Comparison of ENCODE assay signal across 1 cellular context in the genomic region with DNA sequence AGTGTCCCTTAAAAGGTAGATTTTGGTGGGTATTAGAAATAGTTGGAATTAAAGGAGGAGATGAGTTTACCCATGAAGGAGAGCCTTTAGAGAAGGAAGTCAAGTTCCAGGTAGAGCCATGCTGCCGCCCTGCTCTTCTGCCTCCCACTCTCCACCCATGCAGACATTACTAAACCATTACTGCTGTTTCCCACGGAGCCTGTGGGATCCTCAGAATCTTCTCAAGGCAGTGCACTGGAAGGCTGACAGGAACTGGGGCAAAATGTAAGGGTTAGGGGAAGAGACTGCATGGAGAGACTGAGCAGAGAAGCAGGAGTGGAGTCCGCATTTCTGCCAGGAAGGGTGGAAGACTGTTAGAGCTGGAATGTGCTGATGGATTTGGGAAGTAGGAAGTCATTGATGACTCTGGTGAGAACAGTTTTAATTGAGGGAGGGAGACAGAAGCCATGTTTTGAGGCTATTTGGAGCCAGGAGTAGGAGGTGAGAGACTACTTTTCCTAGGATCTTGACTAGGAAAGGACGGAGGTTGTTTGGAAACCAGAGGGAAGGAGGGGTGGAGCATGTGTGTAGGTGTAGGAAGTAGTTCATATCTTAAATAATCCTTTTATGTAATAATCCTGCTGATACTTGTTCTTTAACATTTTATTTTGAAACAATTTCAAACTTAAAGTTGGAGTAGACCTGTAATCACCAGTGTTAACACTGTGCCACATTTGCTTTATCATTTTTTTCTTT.
TF ChIP-seq lines count a peak whose summit lies in the region.

No MANE protein-coding gene starts in this region.

TF ChIP-seq in HEK293, 187 proteins besides CTCF, POLR2A, EP300 and RAD21 (continued from another document):
- TF ChIP-seq, protein P1, sequence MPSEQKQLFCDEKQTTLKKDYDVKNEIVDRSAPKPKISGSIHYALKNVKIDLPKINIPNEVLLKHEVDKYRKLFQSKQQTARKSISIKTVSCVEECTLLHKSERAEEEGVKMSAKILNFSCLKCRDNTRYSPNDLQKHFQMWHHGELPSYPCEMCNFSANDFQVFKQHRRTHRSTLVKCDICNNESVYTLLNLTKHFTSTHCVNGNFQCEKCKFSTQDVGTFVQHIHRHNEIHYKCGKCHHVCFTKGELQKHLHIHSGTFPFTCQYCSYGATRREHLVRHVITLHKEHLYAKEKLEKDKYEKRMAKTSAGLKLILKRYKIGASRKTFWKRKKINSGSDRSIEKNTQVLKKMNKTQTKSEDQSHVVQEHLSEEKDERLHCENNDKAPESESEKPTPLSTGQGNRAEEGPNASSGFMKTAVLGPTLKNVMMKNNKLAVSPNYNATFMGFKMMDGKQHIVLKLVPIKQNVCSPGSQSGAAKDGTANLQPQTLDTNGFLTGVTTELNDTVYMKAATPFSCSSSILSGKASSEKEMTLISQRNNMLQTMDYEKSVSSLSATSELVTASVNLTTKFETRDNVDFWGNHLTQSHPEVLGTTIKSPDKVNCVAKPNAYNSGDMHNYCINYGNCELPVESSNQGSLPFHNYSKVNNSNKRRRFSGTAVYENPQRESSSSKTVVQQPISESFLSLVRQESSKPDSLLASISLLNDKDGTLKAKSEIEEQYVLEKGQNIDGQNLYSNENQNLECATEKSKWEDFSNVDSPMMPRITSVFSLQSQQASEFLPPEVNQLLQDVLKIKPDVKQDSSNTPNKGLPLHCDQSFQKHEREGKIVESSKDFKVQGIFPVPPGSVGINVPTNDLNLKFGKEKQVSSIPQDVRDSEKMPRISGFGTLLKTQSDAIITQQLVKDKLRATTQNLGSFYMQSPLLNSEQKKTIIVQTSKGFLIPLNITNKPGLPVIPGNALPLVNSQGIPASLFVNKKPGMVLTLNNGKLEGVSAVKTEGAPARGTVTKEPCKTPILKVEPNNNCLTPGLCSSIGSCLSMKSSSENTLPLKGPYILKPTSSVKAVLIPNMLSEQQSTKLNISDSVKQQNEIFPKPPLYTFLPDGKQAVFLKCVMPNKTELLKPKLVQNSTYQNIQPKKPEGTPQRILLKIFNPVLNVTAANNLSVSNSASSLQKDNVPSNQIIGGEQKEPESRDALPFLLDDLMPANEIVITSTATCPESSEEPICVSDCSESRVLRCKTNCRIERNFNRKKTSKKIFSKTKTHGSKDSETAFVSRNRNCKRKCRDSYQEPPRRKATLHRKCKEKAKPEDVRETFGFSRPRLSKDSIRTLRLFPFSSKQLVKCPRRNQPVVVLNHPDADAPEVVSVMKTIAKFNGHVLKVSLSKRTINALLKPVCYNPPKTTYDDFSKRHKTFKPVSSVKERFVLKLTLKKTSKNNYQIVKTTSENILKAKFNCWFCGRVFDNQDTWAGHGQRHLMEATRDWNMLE (tag by site-specific recombination; conservative IDR thresholded peaks at IDR 0.05; ENCODE audit: low read depth): no peak
- TF ChIP-seq, protein P2, sequence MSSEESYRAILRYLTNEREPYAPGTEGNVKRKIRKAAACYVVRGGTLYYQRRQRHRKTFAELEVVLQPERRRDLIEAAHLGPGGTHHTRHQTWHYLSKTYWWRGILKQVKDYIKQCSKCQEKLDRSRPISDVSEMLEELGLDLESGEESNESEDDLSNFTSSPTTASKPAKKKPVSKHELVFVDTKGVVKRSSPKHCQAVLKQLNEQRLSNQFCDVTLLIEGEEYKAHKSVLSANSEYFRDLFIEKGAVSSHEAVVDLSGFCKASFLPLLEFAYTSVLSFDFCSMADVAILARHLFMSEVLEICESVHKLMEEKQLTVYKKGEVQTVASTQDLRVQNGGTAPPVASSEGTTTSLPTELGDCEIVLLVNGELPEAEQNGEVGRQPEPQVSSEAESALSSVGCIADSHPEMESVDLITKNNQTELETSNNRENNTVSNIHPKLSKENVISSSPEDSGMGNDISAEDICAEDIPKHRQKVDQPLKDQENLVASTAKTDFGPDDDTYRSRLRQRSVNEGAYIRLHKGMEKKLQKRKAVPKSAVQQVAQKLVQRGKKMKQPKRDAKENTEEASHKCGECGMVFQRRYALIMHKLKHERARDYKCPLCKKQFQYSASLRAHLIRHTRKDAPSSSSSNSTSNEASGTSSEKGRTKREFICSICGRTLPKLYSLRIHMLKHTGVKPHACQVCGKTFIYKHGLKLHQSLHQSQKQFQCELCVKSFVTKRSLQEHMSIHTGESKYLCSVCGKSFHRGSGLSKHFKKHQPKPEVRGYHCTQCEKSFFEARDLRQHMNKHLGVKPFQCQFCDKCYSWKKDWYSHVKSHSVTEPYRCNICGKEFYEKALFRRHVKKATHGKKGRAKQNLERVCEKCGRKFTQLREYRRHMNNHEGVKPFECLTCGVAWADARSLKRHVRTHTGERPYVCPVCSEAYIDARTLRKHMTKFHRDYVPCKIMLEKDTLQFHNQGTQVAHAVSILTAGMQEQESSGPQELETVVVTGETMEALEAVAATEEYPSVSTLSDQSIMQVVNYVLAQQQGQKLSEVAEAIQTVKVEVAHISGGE (tag by site-specific recombination; conservative IDR thresholded peaks at IDR 0.05; ENCODE audit: low read depth): no peak
- TF ChIP-seq ZFHX2 (tag by site-specific recombination; conservative IDR thresholded peaks at IDR 0.05) (peak; percentile 65), SP3 (tag by site-specific recombination; IDR thresholded peaks at IDR 0.05) (no peak), ZNF830 (tag by site-specific recombination; IDR thresholded peaks at IDR 0.05; ENCODE audit: low read depth) (no peak), OSR2 (tag by site-specific recombination; IDR thresholded peaks at IDR 0.05) (no peak), ZNF214 (tag by site-specific recombination; IDR thresholded peaks at IDR 0.05; ENCODE audit: borderline replicate concordance) (no peak), ZBTB17 (tag by site-specific recombination; IDR thresholded peaks at IDR 0.05) (peak; percentile 59; the same call in 1 of the 2 replicates)
- TF ChIP-seq, protein P3, sequence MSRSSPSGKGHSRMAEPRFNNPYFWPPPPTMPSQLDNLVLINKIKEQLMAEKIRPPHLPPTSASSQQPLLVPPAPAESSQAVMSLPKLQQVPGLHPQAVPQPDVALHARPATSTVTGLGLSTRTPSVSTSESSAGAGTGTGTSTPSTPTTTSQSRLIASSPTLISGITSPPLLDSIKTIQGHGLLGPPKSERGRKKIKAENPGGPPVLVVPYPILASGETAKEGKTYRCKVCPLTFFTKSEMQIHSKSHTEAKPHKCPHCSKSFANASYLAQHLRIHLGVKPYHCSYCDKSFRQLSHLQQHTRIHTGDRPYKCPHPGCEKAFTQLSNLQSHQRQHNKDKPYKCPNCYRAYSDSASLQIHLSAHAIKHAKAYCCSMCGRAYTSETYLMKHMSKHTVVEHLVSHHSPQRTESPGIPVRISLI (tag by site-specific recombination; IDR thresholded peaks at IDR 0.05): no peak
